Comparison of ENCODE assay signal across 10 cellular contexts in genomic region chr6:624979-625378, GRCh38. TPM values are rescaled to one million over a fixed set of nuclear protein-coding genes. Genes with fewer than 3 reads are reported as not detected.
DNase-seq lines count a peak whose midpoint lies in the region; ATAC-seq and TF ChIP-seq lines count a peak whose summit lies in the region.
"Had no signal": no experiment of that assay in that cellular context is flagged by ENCODE, and none has a peak within 500 bp of the region (broad histone marks: within the 10 kb centered on the region; RNA-seq: fewer than 3 reads in every experiment).

No MANE protein-coding gene starts in this region.

- H3K27ac Mint-ChIP-seq in nephron: peak overlapping the region in 2 of 3 experiments; percentile 13 to 42

- no peaks in the 10 kb centered on the region for H3K27me3 Mint-ChIP-seq in nephron (ENCODE audit: low read depth)

- H3K4me3 Mint-ChIP-seq in nephron: peak overlapping the region in 2 of 3 experiments; percentile 29 to 42

- no peak for ATAC-seq in HG03280 (IDR thresholded peaks at IDR 0.05; ENCODE audit: unreplicated experiment)

- peak; percentile 68 for DNase-seq in ELF-1 (ENCODE audit: low read depth, low spot score)
- DNase-seq in LNCaP clone FGC (ENCODE audit: low read depth): no peak
- DNase-seq in epithelial cell of proximal tubule (ENCODE audit: low read depth): no peak
- DNase-seq in NCI-H226: no peak
- DNase-seq in amniotic stem cell (lab: John Stamatoyannopoulos, UW): no peak
- DNase-seq in central memory CD4-positive, alpha-beta T cell: no peak
- DNase-seq: activated CD4-positive, alpha-beta T cell treated with anti-CD3 and anti-CD28 coated beads, Interleukin-2, amount 50 U/mL, for 4 hours; NCI-H446 had no signal

- H3K4me1 Mint-ChIP-seq in nephron: peaks cover 24% of the 10 kb centered on the region

- peak; percentile 51 for TF ChIP-seq CTCF in LNCaP clone FGC (IDR thresholded peaks at IDR 0.05; ENCODE audit: control insufficient read depth, extremely low read depth, insufficient read depth)
- TF ChIP-seq CTCF in epithelial cell of proximal tubule (conservative IDR thresholded peaks at IDR 0.05; ENCODE audit: low read depth, low read length): peak; percentile 10
- peak in 2 of 3 experiments; percentile 15 to 39 for TF ChIP-seq CTCF in nephron (IDR thresholded peaks at IDR 0.05; ENCODE audit: unreplicated experiment in 3 of 3)

- H3K9me3 Mint-ChIP-seq in nephron: no peaks in the 10 kb centered on the region

- H3K4me3 ChIP-seq in LNCaP clone FGC (ENCODE audit: low read depth, low read length) (no peak overlapping the region), epithelial cell of proximal tubule (ENCODE audit: low read depth, low read length) (no peak overlapping the region)

- peaks cover 21% of the 10 kb centered on the region for H3K36me3 Mint-ChIP-seq in nephron (ENCODE audit: low read depth)

RNA-seq across cellular contexts. Expression of gene HUS1B, which starts 31.9 kb away (rescaled TPM):
- total RNA-seq in epithelial cell of proximal tubule: 0.22 TPM in 1 of 2 replicates, not detected in the other
